11 cellular contexts compared by ENCODE assay signal in genomic region chr5:133179405-133179804, GRCh38.
"Had no signal": no experiment of that assay in that cellular context is flagged by ENCODE, and none has a peak within 500 bp of the region (broad histone marks: within the 10 kb centered on the region; RNA-seq: fewer than 3 reads in every experiment).

No MANE protein-coding gene starts in this region.

- H3K4me1 ChIP-seq: HAP-1 had no signal

- DNase-seq: GM23248, GOT3, H7, H9, HCEC 1CT, HFFc6 had no signal

- H3K9ac ChIP-seq: GM23248 had no signal

- H3K27ac ChIP-seq: GM23248 had no signal

- H3K9me3 ChIP-seq: HAP-1 had no signal

- H3K9me3 Mint-ChIP-seq: GM23338, H9, HFFc6 had no signal

- H3K4me3 ChIP-seq: GM23248, GM23338, HAP-1 had no signal

- H3K4me2 ChIP-seq: GM23338 had no signal

- H2AFZ ChIP-seq: GM23248, GM23338 had no signal

- H3K27ac Mint-ChIP-seq: GM23338, H9, HFFc6 had no signal

- ATAC-seq: GM23338, HCT116 had no signal

- H3K36me3 ChIP-seq: HAP-1 had no signal

- H3K4me3 Mint-ChIP-seq: GM23338, H9, HFFc6 had no signal

- FAIRE-seq: H1, H54 had no signal

- H3K4me1 Mint-ChIP-seq: GM23338, H9 had no signal
